Comparison of ENCODE assay signal across 23 cellular contexts in genomic region chr13:91184244-91184926, GRCh38.
DNase-seq lines count a peak whose midpoint lies in the region; ATAC-seq and TF ChIP-seq lines count a peak whose summit lies in the region.
"Had no signal": no experiment of that assay in that cellular context is flagged by ENCODE, and none has a peak within 500 bp of the region (broad histone marks: within the 10 kb centered on the region; RNA-seq: fewer than 3 reads in every experiment).

No MANE protein-coding gene starts in this region.

- in situ Hi-C loops in KBM-7 (cut with MboI; ENCODE audit: low pct_unique_long_range_greater_than_20kb, low sequenced_read_pairs): no loop called here

- peak; percentile 61 for ATAC-seq in upper lobe of right lung

- H3K36me3 ChIP-seq in upper lobe of right lung: no peaks in the 10 kb centered on the region
- H3K36me3 ChIP-seq: BE2C, brain microvascular endothelial cell, esophagus muscularis mucosa, MG63, tibial artery had no signal

- no peak overlapping the region for H3K4me3 ChIP-seq in upper lobe of right lung
- H3K4me3 ChIP-seq: coronary artery, esophagus muscularis mucosa, lung, MG63, tibial artery had no signal

- no peak overlapping the region for H3K27ac ChIP-seq in upper lobe of right lung
- H3K27ac ChIP-seq: 22Rv1, brain microvascular endothelial cell, coronary artery, esophagus muscularis mucosa, tibial artery had no signal

- intact Hi-C loops in upper lobe of right lung (cut with DNase I): no loop called here

- DNase-seq in DMS53 (lab: John Stamatoyannopoulos, UW): peak; percentile 46
- DNase-seq in DMS53 treated with DMSO at 0.1 percent for 48 hours (lab: John Stamatoyannopoulos, UW; ENCODE audit: unreplicated experiment): no peak
- DNase-seq in SK-N-DZ (ENCODE audit: low spot score): peak; percentile 35
- peak; percentile 60 for DNase-seq in kidney tubule cell (ENCODE audit: low spot score)
- DNase-seq in upper lobe of right lung: no peak
- DNase-seq in KBM-7: no peak
- no peak for DNase-seq in activated effector memory CD4-positive, alpha-beta T cell treated with Interleukin-2 at 50 U/mL for 16 hours
- no peak for DNase-seq in NCI-H2171 (lab: John Stamatoyannopoulos, UW)
- DNase-seq: activated CD4-positive, alpha-beta memory T cell treated with anti-CD3 and anti-CD28 coated beads for 36 hours; activated effector memory CD4-positive, alpha-beta T cell treated with anti-CD3 and anti-CD28 coated beads, Interleukin-2, amount 50 U/mL, for 16 hours; BE2C; brain microvascular endothelial cell; H9; MG63; NCI-H1694 treated with DMSO at 0.1 percent for 48 hours; nucleus accumbens; stimulated activated CD4-positive, alpha-beta T cell treated with anti-CD3 and anti-CD28 coated beads, Interleukin-4, amount 100 ng/mL, for 4 hours; T1000; tibial artery had no signal

- H3K9me3 ChIP-seq in upper lobe of right lung: no peaks in the 10 kb centered on the region
- H3K9me3 ChIP-seq: BE2C, esophagus muscularis mucosa, MG63, tibial artery had no signal

- H3K4me1 ChIP-seq in upper lobe of right lung: no peaks in the 10 kb centered on the region
- H3K4me1 ChIP-seq: esophagus muscularis mucosa, tibial artery had no signal

- no peaks in the 10 kb centered on the region for H3K27me3 ChIP-seq in upper lobe of right lung
- H3K27me3 ChIP-seq: BE2C, brain microvascular endothelial cell, MG63 had no signal

- TF ChIP-seq CTCF in upper lobe of right lung (IDR thresholded peaks at IDR 0.05): no peak

Comparison
In these comparisons a context has a peak if more than half of its experiments do, and no peak if none do; other contexts are left out.
1. DNase-seq: peak in DMS53 (single experiment), SK-N-DZ (single experiment) and kidney tubule cell (single experiment); none in DMS53 treated with DMSO at 0.1 percent for 48 hours (single experiment), upper lobe of right lung (single experiment), KBM-7 (single experiment), activated effector memory CD4-positive, alpha-beta T cell treated with Interleukin-2 at 50 U/mL for 16 hours (single experiment) and NCI-H2171 (single experiment).